In the genomic region with DNA sequence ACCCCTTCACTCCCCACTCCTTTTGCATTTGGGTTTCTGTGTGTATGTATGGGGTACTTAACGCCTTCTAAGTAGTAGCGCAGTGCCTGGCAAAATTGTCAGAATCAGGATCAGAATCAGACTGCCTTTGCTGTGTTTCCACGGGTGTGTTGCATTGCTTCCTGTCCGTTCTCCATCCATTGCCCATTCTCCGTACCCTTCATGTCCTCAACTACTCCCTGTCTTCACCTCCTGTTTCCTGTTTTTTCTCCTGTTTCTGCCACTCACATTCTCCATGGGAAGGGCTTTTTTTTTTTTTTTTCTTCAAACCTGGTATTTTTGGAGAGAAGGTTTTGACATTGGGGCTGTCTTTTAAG, we compare ENCODE assay signal across 11 cellular contexts.
A peak's percentile ranks its signal among the peaks of the same experiment; 100 is the strongest.
DNase-seq lines count a peak whose midpoint lies in the region; ATAC-seq and TF ChIP-seq lines count a peak whose summit lies in the region.
"Had no signal": no experiment of that assay in that cellular context is flagged by ENCODE, and none has a peak within 500 bp of the region (broad histone marks: within the 10 kb centered on the region; RNA-seq: fewer than 3 reads in every experiment).

No MANE protein-coding gene starts in this region.

- H2AK5ac ChIP-seq in mesendoderm (ENCODE audit: low read length) = no peak overlapping the region

- WGBS in body of pancreas, 2 donors = 70 to 71% methylated on average over 5 of the region's 5 CpGs
- WGBS in mesendoderm (ENCODE audit: extremely low coverage, insufficient coverage, low lambda C conversion rate) = no CpG with 5 or more reads among the region's 5 CpGs

- H3K4ac ChIP-seq in mesendoderm (ENCODE audit: low read depth, low read length) = no peak overlapping the region

- no peak overlapping the region for H3K4me3 ChIP-seq in body of pancreas
- no peak overlapping the region for H3K4me3 ChIP-seq in mesendoderm (ENCODE audit: low read length)
- H3K4me3 ChIP-seq in stomach smooth muscle (ENCODE audit: low read length in 2 of 2) = no peak overlapping the region

- TF ChIP-seq POLR2A in body of pancreas (IDR thresholded peaks at IDR 0.05) = no peak

- no peak overlapping the region for H3K23ac ChIP-seq in mesendoderm (ENCODE audit: low read length)

- peaks cover 14% of the 10 kb centered on the region for H3K79me1 ChIP-seq in mesendoderm (ENCODE audit: low read length)

- H3K4me1 ChIP-seq in body of pancreas (peaks cover 62% of the 10 kb centered on the region), mesendoderm (ENCODE audit: control insufficient read depth, low read depth, low read length) (peaks cover 24% of the 10 kb centered on the region), stomach smooth muscle (ENCODE audit: control insufficient read depth, insufficient read depth, low read length) (peaks cover 29% of the 10 kb centered on the region)

- peak overlapping the region; percentile 33 for H2BK5ac ChIP-seq in mesendoderm (ENCODE audit: low read length)

- in situ Hi-C loops in KBM-7 (cut with MboI; ENCODE audit: low pct_unique_long_range_greater_than_20kb, low sequenced_read_pairs) = no loop called here

- intact Hi-C loops in body of pancreas (cut with DNase I) = no loop called here

- no peak overlapping the region for H3K56ac ChIP-seq in mesendoderm (ENCODE audit: low read length)

- H2BK15ac ChIP-seq in mesendoderm (replicated peaks; ENCODE audit: low read depth) = no peak overlapping the region

- H3K18ac ChIP-seq in mesendoderm (ENCODE audit: low read length) = no peak overlapping the region

- H4K8ac ChIP-seq in mesendoderm (ENCODE audit: low read depth, low read length) = no peak overlapping the region

- no peaks in the 10 kb centered on the region for H3K36me3 ChIP-seq in body of pancreas (replicated peaks in 1 of 2; ENCODE audit: insufficient read depth in 1 of 2, low read depth in 2 of 2)
- H3K36me3 ChIP-seq in mesendoderm (ENCODE audit: control insufficient read depth, insufficient read depth, low read length) = no peaks in the 10 kb centered on the region
- H3K36me3 ChIP-seq in stomach smooth muscle (ENCODE audit: control insufficient read depth in 2 of 2, insufficient read depth in 2 of 2, low read length in 2 of 2) = no peaks in the 10 kb centered on the region

- ATAC-seq in body of pancreas = no peak
- no peak for ATAC-seq in HG03460 (IDR thresholded peaks at IDR 0.05; ENCODE audit: unreplicated experiment)
- ATAC-seq in HG03159 (IDR thresholded peaks at IDR 0.05; ENCODE audit: unreplicated experiment) = no peak
- ATAC-seq: esophagus mucosa had no signal

- no peak overlapping the region for H4K5ac ChIP-seq in mesendoderm (ENCODE audit: low read length)

- TF ChIP-seq CTCF in body of pancreas (IDR thresholded peaks at IDR 0.05) = no peak

- H3K9ac ChIP-seq in mesendoderm (ENCODE audit: low read length) (no peak overlapping the region), stomach smooth muscle (ENCODE audit: low read length in 2 of 2) (peak overlapping the region in 1 of 2 donors; percentile 23)

- DNase-seq in KBM-7 (peak; percentile 31), body of pancreas (no peak), mesendoderm (no peak), middle frontal gyrus (ENCODE audit: extremely low spot score, low spot score) (no peak)
- no peak for DNase-seq in stimulated activated CD4-positive, alpha-beta T cell treated with anti-CD3 and anti-CD28 coated beads, Interleukin-2, amount 100 ng/mL, for 48 hours
- DNase-seq: activated naive CD8-positive, alpha-beta T cell treated with anti-CD3 and anti-CD28 coated beads, Interleukin-2, amount 10 ng/mL, durations not matched to agents 7 days and 5 days; KG1 had no signal

- no peaks in the 10 kb centered on the region for H3K9me3 ChIP-seq in body of pancreas
- no peaks in the 10 kb centered on the region for H3K9me3 ChIP-seq in stomach smooth muscle (ENCODE audit: control insufficient read depth in 2 of 2, low read length in 2 of 2)

- no peak overlapping the region for H3K4me2 ChIP-seq in mesendoderm (ENCODE audit: low read length)

- H3K79me2 ChIP-seq in mesendoderm (ENCODE audit: control insufficient read depth, insufficient read depth, low read length) = peaks cover 40% of the 10 kb centered on the region

- H3K27ac ChIP-seq in body of pancreas (peak overlapping the region; percentile 39 to 96 (median 86)), mesendoderm (ENCODE audit: low read depth, low read length) (no peak overlapping the region), stomach smooth muscle (ENCODE audit: low read length) (peak overlapping the region; percentile 75)

- no peak overlapping the region for H2BK120ac ChIP-seq in mesendoderm (ENCODE audit: low read depth, low read length)

- H3K27me3 ChIP-seq in body of pancreas (no peaks in the 10 kb centered on the region), mesendoderm (ENCODE audit: insufficient read depth, low read length, poor library complexity) (no peaks in the 10 kb centered on the region), stomach smooth muscle (ENCODE audit: control insufficient read depth in 1 of 2, insufficient read depth in 2 of 2, low read length in 2 of 2) (no peaks in the 10 kb centered on the region)
